ENCODE assay signal across 13 cellular contexts in genomic region chr16:8194795-8195194, GRCh38.
DNase-seq lines count a peak whose midpoint lies in the region; ATAC-seq, FAIRE-seq and TF ChIP-seq lines count a peak whose summit lies in the region.
"Had no signal": no experiment of that assay in that cellular context is flagged by ENCODE, and none has a peak within 500 bp of the region (broad histone marks: within the 10 kb centered on the region; RNA-seq: fewer than 3 reads in every experiment).

No MANE protein-coding gene starts in this region.

- no peaks in the 10 kb centered on the region for H3K36me3 ChIP-seq in Karpas-422 (ENCODE audit: insufficient read depth, low read length)
- H3K36me3 ChIP-seq in GM12878 (ENCODE audit: control insufficient read depth in 2 of 2, insufficient read depth in 2 of 2, low read length in 1 of 2) = no peaks in the 10 kb centered on the region
- no peaks in the 10 kb centered on the region for H3K36me3 ChIP-seq in neuronal stem cell (replicated peaks in 1 of 2; ENCODE audit: control insufficient read depth in 2 of 2, insufficient read depth in 2 of 2, low read length in 2 of 2)
- H3K36me3 ChIP-seq: tibial artery had no signal

- no peak overlapping the region for H2BK15ac ChIP-seq in neuronal stem cell (ENCODE audit: low read length)

- POLR2A ChIA-PET in activated CD4-positive, alpha-beta T cell treated with anti-CD3 and anti-CD28 coated beads for 36 hours (lab: Charles Lee) = no interaction called here
- POLR2A ChIA-PET in GM12878 (lab: Charles Lee) = interaction anchor here (0.6 kb wide), 1 partner anchor 43 kb away, joined by 6 read pairs; no protein-coding TSS in a partner anchor

- H3K4me1 Mint-ChIP-seq in activated CD4-positive, alpha-beta T cell treated with anti-CD3 and anti-CD28 coated beads for 36 hours = no peaks in the 10 kb centered on the region
- H3K4me1 Mint-ChIP-seq: activated naive CD8-positive, alpha-beta T cell treated with anti-CD3 and anti-CD28 coated beads, Interleukin-2, amount 10 ng/mL, durations not matched to agents 7 days and 5 days; naive B cell had no signal

- H4K8ac ChIP-seq in neuronal stem cell (ENCODE audit: low read depth, low read length) = no peak overlapping the region

- H3K9ac ChIP-seq in Karpas-422 (ENCODE audit: low read length) (no peak overlapping the region), GM12878 (ENCODE audit: control insufficient read depth, insufficient read depth, low read length) (no peak overlapping the region), neuronal stem cell (ENCODE audit: low read depth, low read length, poor library complexity) (no peak overlapping the region)

- RAD21 ChIA-PET in GM12878 (lab: Charles Lee; ENCODE audit: unreplicated experiment) = no interaction called here

- H3K27me3 ChIP-seq in Karpas-422 (ENCODE audit: low read length) = no peaks in the 10 kb centered on the region
- no peaks in the 10 kb centered on the region for H3K27me3 ChIP-seq in GM12878 (replicated peaks in 1 of 2; ENCODE audit: control insufficient read depth in 2 of 2, insufficient read depth in 2 of 2, low read length in 1 of 2)
- H3K27me3 ChIP-seq in neuronal stem cell (ENCODE audit: control insufficient read depth in 3 of 3, insufficient read depth in 3 of 3, low read depth in 1 of 3, low read length in 3 of 3) = no peaks in the 10 kb centered on the region
- H3K27me3 ChIP-seq: tibial artery had no signal

- H3K23ac ChIP-seq in neuronal stem cell (ENCODE audit: low read depth, low read length, poor library complexity) = no peak overlapping the region

- no peaks in the 10 kb centered on the region for H3K79me1 ChIP-seq in neuronal stem cell (ENCODE audit: low read depth, low read length)

- no peaks in the 10 kb centered on the region for H3K27me3 Mint-ChIP-seq in activated CD4-positive, alpha-beta T cell treated with anti-CD3 and anti-CD28 coated beads for 36 hours
- H3K27me3 Mint-ChIP-seq: activated CD4-positive, alpha-beta memory T cell treated with anti-CD3 and anti-CD28 coated beads for 36 hours; activated naive CD8-positive, alpha-beta T cell treated with anti-CD3 and anti-CD28 coated beads, Interleukin-2, amount 10 ng/mL, durations not matched to agents 7 days and 5 days; naive B cell had no signal

- peak in 2 of 3 experiments; percentile 7 to 29; a peak in 1 of 6 replicates for TF ChIP-seq CTCF in GM12878 (IDR thresholded peaks at IDR 0.05 in 2 of 3, conservative IDR thresholded peaks at IDR 0.05 in 1 of 3; ENCODE audit: control insufficient read depth in 2 of 3, extremely low read depth in 1 of 3, insufficient read depth in 1 of 3, low read depth in 3 of 3, low read length in 3 of 3)

- TF ChIP-seq POLR2A in GM12878 (IDR thresholded peaks at IDR 0.05; ENCODE audit: low read depth, low read length) = no peak

- H3K4me3 ChIP-seq in Karpas-422 (ENCODE audit: low read length) = no peak overlapping the region
- H3K4me3 ChIP-seq in GM12878 = no peak overlapping the region
- H3K4me3 ChIP-seq in neuronal stem cell (ENCODE audit: low read length in 2 of 2) = no peak overlapping the region
- H3K4me3 ChIP-seq: tibial artery had no signal

- peak; percentile 6 for DNase-seq in activated CD4-positive, alpha-beta T cell treated with anti-CD3 and anti-CD28 coated beads for 36 hours
- no peak for DNase-seq in activated CD4-positive, alpha-beta T cell treated with anti-CD3 and anti-CD28 coated beads, Interleukin-2, amount 50 U/mL, for 4 hours
- DNase-seq in Karpas-422 = peak; percentile 50
- DNase-seq in GM12878 (ENCODE audit: low read depth, low spot score) = no peak
- DNase-seq in neuronal stem cell (ENCODE audit: low spot score) = peak; percentile 8
- DNase-seq in putamen (ENCODE audit: low spot score) = no peak
- DNase-seq in sciatic nerve (ENCODE audit: low spot score) = no peak
- DNase-seq: activated CD4-positive, alpha-beta memory T cell treated with anti-CD3 and anti-CD28 coated beads for 36 hours; activated naive CD8-positive, alpha-beta T cell treated with anti-CD3 and anti-CD28 coated beads, Interleukin-2, amount 10 ng/mL, durations not matched to agents 7 days and 5 days; HCEC 1CT; naive B cell; tibial artery had no signal

- H3K9me3 ChIP-seq in Karpas-422 (ENCODE audit: low read length) (no peaks in the 10 kb centered on the region), GM12878 (replicated peaks; ENCODE audit: control insufficient read depth, insufficient read depth, low read length) (no peaks in the 10 kb centered on the region), neuronal stem cell (replicated peaks in 1 of 2; ENCODE audit: control insufficient read depth in 2 of 2, insufficient read depth in 1 of 2, low read depth in 1 of 2, low read length in 2 of 2) (no peaks in the 10 kb centered on the region)
- H3K9me3 ChIP-seq: tibial artery had no signal

- intact Hi-C loops in activated CD4-positive, alpha-beta T cell treated with anti-CD3 and anti-CD28 coated beads for 36 hours (cut with DNase I, micrococcal nuclease) = no loop called here
- intact Hi-C loops in GM12878 (cut with micrococcal nuclease; ENCODE audit: unreplicated experiment) = no loop called here
- intact Hi-C loops in sciatic nerve (cut with DNase I) = no loop called here

- no peak for FAIRE-seq in GM12878 (lab: Jason Lieb, UNC)

- H3K36me3 Mint-ChIP-seq in activated CD4-positive, alpha-beta T cell treated with anti-CD3 and anti-CD28 coated beads for 36 hours (ENCODE audit: low read depth) = no peaks in the 10 kb centered on the region
- H3K36me3 Mint-ChIP-seq: activated CD4-positive, alpha-beta memory T cell treated with anti-CD3 and anti-CD28 coated beads for 36 hours; activated naive CD8-positive, alpha-beta T cell treated with anti-CD3 and anti-CD28 coated beads, Interleukin-2, amount 10 ng/mL, durations not matched to agents 7 days and 5 days; naive B cell had no signal

- H3K18ac ChIP-seq in neuronal stem cell (ENCODE audit: low read length) = no peak overlapping the region

- H2BK5ac ChIP-seq in neuronal stem cell (ENCODE audit: low read length) = no peak overlapping the region

- H2AK5ac ChIP-seq in neuronal stem cell (ENCODE audit: low read depth, low read length) = no peak overlapping the region

- WGBS in GM12878 (ENCODE audit: insufficient coverage, insufficient replicate concordance, low lambda C conversion rate, missing lambda C conversion rate) = 37% methylated on average over 2 of the region's 2 CpGs
- no CpG with 5 or more reads among the region's 2 CpGs for WGBS in neuronal stem cell (ENCODE audit: extremely low coverage in 2 of 2, insufficient read length in 2 of 2, insufficient replicate concordance in 1 of 2), 2 donors

- peaks cover 10% of the 10 kb centered on the region for H3K9me3 Mint-ChIP-seq in activated CD4-positive, alpha-beta T cell treated with anti-CD3 and anti-CD28 coated beads for 36 hours (ENCODE audit: low read depth)

- H3K4ac ChIP-seq in neuronal stem cell (ENCODE audit: low read length) = no peak overlapping the region

- no peak overlapping the region for H2BK12ac ChIP-seq in neuronal stem cell (ENCODE audit: low read length)

- BruUV-seq in GM12878 (replicated peaks; lab: Mats Ljungman, UMichigan) = no TSS peak

- no peak overlapping the region for H2BK120ac ChIP-seq in neuronal stem cell (ENCODE audit: low read depth, low read length)

- no peak overlapping the region for H3K14ac ChIP-seq in neuronal stem cell (ENCODE audit: low read length)

- no peaks in the 10 kb centered on the region for H4K20me1 ChIP-seq in Karpas-422 (ENCODE audit: insufficient read depth, low read depth, low read length)
- H4K20me1 ChIP-seq in GM12878 (ENCODE audit: control insufficient read depth, insufficient read depth) = no peaks in the 10 kb centered on the region

- CTCF ChIA-PET in activated CD4-positive, alpha-beta T cell treated with anti-CD3 and anti-CD28 coated beads for 36 hours (lab: Charles Lee) = interaction anchor here (0.7 kb wide), 1 partner anchor 75 kb away, joined by 3 read pairs; no protein-coding TSS in a partner anchor
- CTCF ChIA-PET in GM12878 (lab: Yijun Ruan, JAX) = interaction anchor here (0.8 to 1.5 kb wide), 5 partner anchors 8 to 1511 kb away, joined by 3 to 5 read pairs (median 3); no protein-coding TSS in a partner anchor

- TF ChIP-seq RAD21 in GM12878 (IDR thresholded peaks at IDR 0.05; ENCODE audit: insufficient read depth, low read depth, low read length) = no peak

- no peak overlapping the region for H3K27ac ChIP-seq in Karpas-422 (ENCODE audit: low read length)
- H3K27ac ChIP-seq in GM12878 (ENCODE audit: control insufficient read depth, insufficient read depth) = no peak overlapping the region
- no peak overlapping the region for H3K27ac ChIP-seq in neuronal stem cell (replicated peaks; ENCODE audit: low read length)
- H3K27ac ChIP-seq: tibial artery had no signal

- H2AFZ ChIP-seq in Karpas-422 (ENCODE audit: low read length) = no peak overlapping the region
- H2AFZ ChIP-seq in GM12878 (ENCODE audit: control insufficient read depth, low read depth, low read length) = no peak overlapping the region
- no peak overlapping the region for H2AFZ ChIP-seq in neuronal stem cell (ENCODE audit: low read length)

- TF ChIP-seq EP300 in GM12878 (IDR thresholded peaks at IDR 0.05; ENCODE audit: borderline replicate concordance in 1 of 2, control insufficient read depth in 1 of 2, low read depth in 2 of 2, low read length in 2 of 2) = no peak

- in situ Hi-C loops in GM12878 (cut with MboI) = no loop called here

- SMC1A ChIA-PET in GM12878 (lab: Charles Lee; ENCODE audit: uncharacterized antibody, unreplicated experiment) = no interaction called here

- ATAC-seq in activated CD4-positive, alpha-beta T cell treated with anti-CD3 and anti-CD28 coated beads for 36 hours = no peak
- ATAC-seq in GM12878 (no peak), GM18519 (IDR thresholded peaks at IDR 0.05; ENCODE audit: low FRiP score, unreplicated experiment) (no peak), sciatic nerve (no peak)

- H3K4me1 ChIP-seq in Karpas-422 (ENCODE audit: low read length) (no peaks in the 10 kb centered on the region), GM12878 (ENCODE audit: control insufficient read depth, insufficient read depth, low read length) (no peaks in the 10 kb centered on the region), neuronal stem cell (ENCODE audit: control insufficient read depth in 2 of 2, insufficient read depth in 1 of 2, low read depth in 1 of 2, low read length in 2 of 2) (no peaks in the 10 kb centered on the region)
- H3K4me1 ChIP-seq: tibial artery had no signal

- H3K79me2 ChIP-seq in Karpas-422 (ENCODE audit: low read length) (no peaks in the 10 kb centered on the region), GM12878 (ENCODE audit: control insufficient read depth, insufficient read depth, low read length) (no peaks in the 10 kb centered on the region)

- H3K9me2 ChIP-seq in Karpas-422 (replicated peaks; ENCODE audit: insufficient read depth, low read length) = no peaks in the 10 kb centered on the region

- H3K27ac Mint-ChIP-seq in activated CD4-positive, alpha-beta T cell treated with anti-CD3 and anti-CD28 coated beads for 36 hours = no peak overlapping the region
- H3K27ac Mint-ChIP-seq: activated CD4-positive, alpha-beta memory T cell treated with anti-CD3 and anti-CD28 coated beads for 36 hours; activated naive CD8-positive, alpha-beta T cell treated with anti-CD3 and anti-CD28 coated beads, Interleukin-2, amount 10 ng/mL, durations not matched to agents 7 days and 5 days; naive B cell had no signal

- no peak overlapping the region for H3K4me3 Mint-ChIP-seq in activated CD4-positive, alpha-beta T cell treated with anti-CD3 and anti-CD28 coated beads for 36 hours
- H3K4me3 Mint-ChIP-seq: activated CD4-positive, alpha-beta memory T cell treated with anti-CD3 and anti-CD28 coated beads for 36 hours; activated naive CD8-positive, alpha-beta T cell treated with anti-CD3 and anti-CD28 coated beads, Interleukin-2, amount 10 ng/mL, durations not matched to agents 7 days and 5 days had no signal

- H3K4me2 ChIP-seq in Karpas-422 (ENCODE audit: low read depth, low read length, poor library complexity, severe bottlenecking) = no peak overlapping the region
- no peak overlapping the region for H3K4me2 ChIP-seq in GM12878 (ENCODE audit: control insufficient read depth, insufficient read depth)
- no peak overlapping the region for H3K4me2 ChIP-seq in neuronal stem cell (ENCODE audit: insufficient read depth, low read length, poor library complexity, severe bottlenecking)

- no peak overlapping the region for H4K91ac ChIP-seq in neuronal stem cell (ENCODE audit: low read depth, low read length, poor library complexity)

Comparison
In these comparisons a context has a peak if more than half of its experiments do, and no peak if none do; other contexts are left out.
1. DNase-seq: peak in activated CD4-positive, alpha-beta T cell treated with anti-CD3 and anti-CD28 coated beads for 36 hours (single experiment), Karpas-422 (single experiment) and neuronal stem cell (single experiment); none in activated CD4-positive, alpha-beta T cell treated with anti-CD3 and anti-CD28 coated beads, Interleukin-2, amount 50 U/mL, for 4 hours (0 of 2), GM12878 (single experiment), putamen (single experiment) and sciatic nerve (single experiment).